9 cellular contexts compared by ENCODE assay signal in the genomic region with DNA sequence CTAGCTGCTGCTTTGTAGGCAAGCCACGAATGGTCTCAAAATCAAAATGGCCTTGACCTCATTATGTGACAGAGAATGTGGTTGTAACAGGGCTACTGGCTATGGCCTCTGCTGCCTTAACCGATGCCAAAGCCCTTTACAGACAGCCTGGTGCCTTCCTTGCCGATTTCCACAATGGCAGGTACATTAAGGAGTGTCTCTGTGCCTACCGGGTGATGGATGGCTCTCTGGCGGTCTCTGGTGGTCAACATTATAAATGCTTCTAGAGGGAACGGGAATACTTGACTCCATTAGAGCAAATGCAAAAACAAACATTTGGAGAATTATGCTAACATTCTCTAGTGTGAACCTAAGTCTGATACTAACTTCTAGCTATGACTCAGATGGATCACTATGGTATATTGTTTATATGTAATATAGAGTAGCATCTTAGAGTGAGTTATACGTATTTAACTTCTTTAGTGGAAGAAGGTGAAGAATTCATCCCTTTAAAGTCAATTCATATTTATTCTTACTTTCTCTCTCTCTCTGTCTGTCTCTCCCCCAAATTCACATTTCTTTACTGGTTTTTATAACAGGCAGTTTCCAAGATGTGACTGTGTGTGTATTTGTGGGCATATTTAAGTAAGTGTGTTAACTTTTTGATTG. TPM values are rescaled to one million over a fixed set of nuclear protein-coding genes. Genes with fewer than 3 reads are reported as not detected.
A peak's percentile ranks its signal among the peaks of the same experiment; 100 is the strongest.
DNase-seq lines count a peak whose midpoint lies in the region; ATAC-seq, FAIRE-seq and TF ChIP-seq lines count a peak whose summit lies in the region.
"Had no signal": no experiment of that assay in that cellular context is flagged by ENCODE, and none has a peak within 500 bp of the region (broad histone marks: within the 10 kb centered on the region; RNA-seq: fewer than 3 reads in every experiment).

No MANE protein-coding gene starts in this region.

- POLR2A ChIA-PET in activated naive CD8-positive, alpha-beta T cell treated with anti-CD3 and anti-CD28 coated beads, Interleukin-2, amount 10 ng/mL, durations not matched to agents 7 days and 5 days (lab: Charles Lee), result no interaction called here

- no peaks in the 10 kb centered on the region for H3K9me2 ChIP-seq in MM.1S (replicated peaks; ENCODE audit: insufficient read depth, low read length)

- peak; percentile 96 for FAIRE-seq in H54 (lab: Jason Lieb, UNC)

- no peak overlapping the region for H3K4me3 Mint-ChIP-seq in activated naive CD8-positive, alpha-beta T cell treated with anti-CD3 and anti-CD28 coated beads, Interleukin-2, amount 10 ng/mL, durations not matched to agents 7 days and 5 days
- H3K4me3 Mint-ChIP-seq: stimulated activated naive CD8-positive, alpha-beta T cell treated with anti-CD3 and anti-CD28 coated beads, Interleukin-15, Interleukin-2, amounts not matched to agents 100 ng/mL and 50 ng/mL, for 24 hours had no signal

- H3K4me2 ChIP-seq in MM.1S (ENCODE audit: low read depth, low read length), result no peak overlapping the region

- no peaks in the 10 kb centered on the region for H3K4me1 ChIP-seq in MM.1S (ENCODE audit: low read length)
- H3K4me1 ChIP-seq in heart right ventricle, result no peaks in the 10 kb centered on the region

- no peak for TF ChIP-seq POLR2A in H54 (IDR thresholded peaks at IDR 0.05; ENCODE audit: low read depth, low read length)

- H3K36me3 Mint-ChIP-seq in activated naive CD8-positive, alpha-beta T cell treated with anti-CD3 and anti-CD28 coated beads, Interleukin-2, amount 10 ng/mL, durations not matched to agents 7 days and 5 days, result no peaks in the 10 kb centered on the region

- no peak overlapping the region for H3K4me3 ChIP-seq in GM06990 (replicated peaks; ENCODE audit: low read depth, low read length)
- no peak overlapping the region for H3K4me3 ChIP-seq in MM.1S (ENCODE audit: low read length)
- no peak overlapping the region for H3K4me3 ChIP-seq in heart right ventricle

- H3K9ac ChIP-seq in MM.1S (ENCODE audit: low read length), result no peak overlapping the region

- no peaks in the 10 kb centered on the region for H3K9me3 ChIP-seq in MM.1S (replicated peaks; ENCODE audit: insufficient read depth, low read length)
- H3K9me3 ChIP-seq in heart right ventricle, result no peaks in the 10 kb centered on the region

- WGBS in heart right ventricle, 2 donors, result 27 to 28% methylated on average over 7 of the region's 7 CpGs

- no peaks in the 10 kb centered on the region for H3K36me3 ChIP-seq in GM06990 (ENCODE audit: control insufficient read depth, insufficient read depth, low read length)
- H3K36me3 ChIP-seq in MM.1S (replicated peaks; ENCODE audit: insufficient read depth, low read length), result no peaks in the 10 kb centered on the region
- no peaks in the 10 kb centered on the region for H3K36me3 ChIP-seq in heart right ventricle

- H3K27ac Mint-ChIP-seq in activated naive CD8-positive, alpha-beta T cell treated with anti-CD3 and anti-CD28 coated beads, Interleukin-2, amount 10 ng/mL, durations not matched to agents 7 days and 5 days, result peak overlapping the region; percentile 51
- H3K27ac Mint-ChIP-seq: stimulated activated naive CD8-positive, alpha-beta T cell treated with anti-CD3 and anti-CD28 coated beads, Interleukin-15, Interleukin-2, amounts not matched to agents 100 ng/mL and 50 ng/mL, for 24 hours had no signal

- DNase-seq in GM06990 (ENCODE audit: extremely low read depth, insufficient read length) (peak; percentile 23), H54 (ENCODE audit: insufficient read length, low spot score) (peak; percentile 37), MM.1S (peak; percentile 61), SKM-1 treated with dmso at 0.1 percent for 144 hours (lab: John Stamatoyannopoulos, UW; ENCODE audit: unreplicated experiment) (peak; percentile 52), heart right ventricle (peak; percentile 14 to 48), putamen (ENCODE audit: low spot score) (peak; percentile 71)
- DNase-seq in activated naive CD8-positive, alpha-beta T cell treated with anti-CD3 and anti-CD28 coated beads, Interleukin-2, amount 10 ng/mL, durations not matched to agents 7 days and 5 days, result peak; percentile 49

- peaks cover 11% of the 10 kb centered on the region for H3K4me1 Mint-ChIP-seq in activated naive CD8-positive, alpha-beta T cell treated with anti-CD3 and anti-CD28 coated beads, Interleukin-2, amount 10 ng/mL, durations not matched to agents 7 days and 5 days

- no peaks in the 10 kb centered on the region for H3K27me3 ChIP-seq in GM06990 (replicated peaks; ENCODE audit: control insufficient read depth, insufficient read depth, low read length)
- H3K27me3 ChIP-seq in MM.1S (replicated peaks; ENCODE audit: insufficient read depth, low read length), result no peaks in the 10 kb centered on the region
- H3K27me3 ChIP-seq in heart right ventricle, result no peaks in the 10 kb centered on the region

- intact Hi-C loops in heart right ventricle (cut with DNase I), result loop anchor here in 8 of 10 donors (1.0 to 10.0 kb wide), 6 partner anchors 351 to 801 kb away; no protein-coding TSS in a partner anchor

- TF ChIP-seq CTCF in GM06990 (IDR thresholded peaks at IDR 0.05; ENCODE audit: insufficient read depth, low read length, poor library complexity, severe bottlenecking) (peak; percentile 77), MM.1S (IDR thresholded peaks at IDR 0.05; ENCODE audit: low read length) (peak; percentile 93), heart right ventricle (IDR thresholded peaks at IDR 0.05) (peak; percentile 65 to 88 (median 87))

- 0 out of 2 replicates have a peak overlapping the region, but pooled peaks have one; percentile 12 for H2AFZ ChIP-seq in MM.1S (ENCODE audit: low read length)

- no peaks in the 10 kb centered on the region for H3K27me3 Mint-ChIP-seq in activated naive CD8-positive, alpha-beta T cell treated with anti-CD3 and anti-CD28 coated beads, Interleukin-2, amount 10 ng/mL, durations not matched to agents 7 days and 5 days
- H3K27me3 Mint-ChIP-seq: stimulated activated naive CD8-positive, alpha-beta T cell treated with anti-CD3 and anti-CD28 coated beads, Interleukin-15, Interleukin-2, amounts not matched to agents 100 ng/mL and 50 ng/mL, for 24 hours had no signal

- H4K20me1 ChIP-seq in MM.1S (ENCODE audit: insufficient read depth, low read length), result no peaks in the 10 kb centered on the region

- no peaks in the 10 kb centered on the region for H3K79me2 ChIP-seq in MM.1S (ENCODE audit: low read length)

- ATAC-seq in activated naive CD8-positive, alpha-beta T cell treated with anti-CD3 and anti-CD28 coated beads, Interleukin-2, amount 10 ng/mL, durations not matched to agents 7 days and 5 days (ENCODE audit: low read depth), result peak; percentile 73
- ATAC-seq in heart right ventricle, result peak; percentile 57 to 84 (median 74)
- ATAC-seq in HG03097 (IDR thresholded peaks at IDR 0.05; ENCODE audit: low FRiP score, unreplicated experiment), result no peak

- no peaks in the 10 kb centered on the region for H3F3A ChIP-seq in MM.1S (ENCODE audit: insufficient read depth, low read length)

- H3K27ac ChIP-seq in MM.1S (ENCODE audit: low read length) (no peak overlapping the region), heart right ventricle (no peak overlapping the region)

- H3K9me3 Mint-ChIP-seq in activated naive CD8-positive, alpha-beta T cell treated with anti-CD3 and anti-CD28 coated beads, Interleukin-2, amount 10 ng/mL, durations not matched to agents 7 days and 5 days, result no peaks in the 10 kb centered on the region
- H3K9me3 Mint-ChIP-seq: stimulated activated naive CD8-positive, alpha-beta T cell treated with anti-CD3 and anti-CD28 coated beads, Interleukin-15, Interleukin-2, amounts not matched to agents 100 ng/mL and 50 ng/mL, for 24 hours had no signal

RNA-seq across cellular contexts. Expression of gene RPS23, which starts 52.5 kb away (rescaled TPM):
- total RNA-seq in activated naive CD8-positive, alpha-beta T cell treated with anti-CD3 and anti-CD28 coated beads, Interleukin-2, amount 10 ng/mL, durations not matched to agents 7 days and 5 days, result 1,000 to 10,000 TPM; 1,979 to 2,058 TPM
- 1,000 to 10,000 TPM in 9 of 10 donors, 100 to 1,000 TPM in 1; 992 to 1,282 (median 1,119) TPM for total RNA-seq in heart right ventricle
- 1,000 to 10,000 TPM in 1 of 2 donors, 100 to 1,000 TPM in 1; 927 to 3,427 TPM for polyA plus RNA-seq in heart right ventricle
